In genomic region chr12:88314706-88315105, GRCh38 we compare ENCODE assay signal across 27 cellular contexts.
"Had no signal": no experiment of that assay in that cellular context is flagged by ENCODE, and none has a peak within 500 bp of the region (broad histone marks: within the 10 kb centered on the region; RNA-seq: fewer than 3 reads in every experiment).

No MANE protein-coding gene starts in this region.

- H3K4me1 Mint-ChIP-seq: memory B cell, naive B cell had no signal

- H3K27me3 ChIP-seq: dorsolateral prefrontal cortex, esophagus squamous epithelium, gastrocnemius medialis, heart right ventricle, left lung had no signal

- ATAC-seq: esophagus mucosa, gastrocnemius medialis, heart right ventricle, left cardiac atrium, left lung, left ventricle myocardium superior, lower lobe of right lung, mucosa of descending colon had no signal

- H3K4me3 ChIP-seq: coronary artery, dorsolateral prefrontal cortex, esophagus squamous epithelium, gastrocnemius medialis, heart right ventricle, left lung, lower lobe of right lung, mucosa of descending colon had no signal

- H3K27ac Mint-ChIP-seq: memory B cell, mesothelial cell of epicardium, naive B cell had no signal

- H3K27me3 Mint-ChIP-seq: memory B cell had no signal

- H3K9me3 ChIP-seq: esophagus squamous epithelium, gastrocnemius medialis, heart right ventricle, left lung, lower lobe of right lung, mucosa of descending colon had no signal

- DNase-seq: dermis blood vessel endothelial cell; dorsolateral prefrontal cortex; effector CD4-positive, alpha-beta T cell; effector memory CD4-positive, alpha-beta T cell; erythroblast; esophagus squamous epithelium; foreskin fibroblast; foreskin melanocyte; gastrocnemius medialis; glutamatergic neuron; head of caudate nucleus; heart right ventricle; hippocampal formation; left cardiac atrium; left lung; left ventricle myocardium superior; lower lobe of right lung; mucosa of descending colon; naive B cell had no signal

- H3K4me1 ChIP-seq: gastrocnemius medialis, left lung, lower lobe of right lung had no signal

- H3K4me3 Mint-ChIP-seq: memory B cell, mesothelial cell of epicardium had no signal

- FAIRE-seq: endothelial cell of umbilical vein, islet of Langerhans, keratinocyte had no signal

- H3K27ac ChIP-seq: coronary artery, dorsolateral prefrontal cortex, epithelial cell of prostate, esophagus squamous epithelium, gastrocnemius medialis, heart right ventricle, left lung, lower lobe of right lung had no signal

- H3K36me3 ChIP-seq: esophagus squamous epithelium, gastrocnemius medialis, heart right ventricle, left lung, lower lobe of right lung had no signal

- H3K36me3 Mint-ChIP-seq: memory B cell, mesothelial cell of epicardium, naive B cell had no signal

- H3K9me3 Mint-ChIP-seq: memory B cell had no signal
